ENCODE assay signal across 1 cellular context in genomic region chr1:197440730-197441129, GRCh38.
TF ChIP-seq lines count a peak whose summit lies in the region.

No MANE protein-coding gene starts in this region.

TF ChIP-seq in SK-N-SH, 30 proteins besides CTCF, POLR2A, EP300 and RAD21 (continued from another document):
- TF ChIP-seq PBX3 (IDR thresholded peaks at IDR 0.05) (peak; percentile 27; the same call in 1 of the 2 replicates), SIN3A (IDR thresholded peaks at IDR 0.05; ENCODE audit: borderline replicate concordance, low read depth, low read length) (no peak), GATA2 (CRISPR knock-in tag; IDR thresholded peaks at IDR 0.05) (no peak)
